ENCODE assay signal across 1 cellular context in genomic region chr15:65304393-65305143, GRCh38.
TF ChIP-seq lines count a peak whose summit lies in the region.

RNU5B-1 (plus strand) TSS chr15:65304677.

TF ChIP-seq in HepG2, 621 proteins besides CTCF, POLR2A, EP300 and RAD21 (continued from another document and continues in another):
- TF ChIP-seq NR2F6 (IDR thresholded peaks at IDR 0.05): peak; percentile 53
- peak; percentile 36; the same call in 1 of the 2 replicates for TF ChIP-seq NR2F6 (CRISPR knock-in tag; IDR thresholded peaks at IDR 0.05)
- TF ChIP-seq, protein P1, sequence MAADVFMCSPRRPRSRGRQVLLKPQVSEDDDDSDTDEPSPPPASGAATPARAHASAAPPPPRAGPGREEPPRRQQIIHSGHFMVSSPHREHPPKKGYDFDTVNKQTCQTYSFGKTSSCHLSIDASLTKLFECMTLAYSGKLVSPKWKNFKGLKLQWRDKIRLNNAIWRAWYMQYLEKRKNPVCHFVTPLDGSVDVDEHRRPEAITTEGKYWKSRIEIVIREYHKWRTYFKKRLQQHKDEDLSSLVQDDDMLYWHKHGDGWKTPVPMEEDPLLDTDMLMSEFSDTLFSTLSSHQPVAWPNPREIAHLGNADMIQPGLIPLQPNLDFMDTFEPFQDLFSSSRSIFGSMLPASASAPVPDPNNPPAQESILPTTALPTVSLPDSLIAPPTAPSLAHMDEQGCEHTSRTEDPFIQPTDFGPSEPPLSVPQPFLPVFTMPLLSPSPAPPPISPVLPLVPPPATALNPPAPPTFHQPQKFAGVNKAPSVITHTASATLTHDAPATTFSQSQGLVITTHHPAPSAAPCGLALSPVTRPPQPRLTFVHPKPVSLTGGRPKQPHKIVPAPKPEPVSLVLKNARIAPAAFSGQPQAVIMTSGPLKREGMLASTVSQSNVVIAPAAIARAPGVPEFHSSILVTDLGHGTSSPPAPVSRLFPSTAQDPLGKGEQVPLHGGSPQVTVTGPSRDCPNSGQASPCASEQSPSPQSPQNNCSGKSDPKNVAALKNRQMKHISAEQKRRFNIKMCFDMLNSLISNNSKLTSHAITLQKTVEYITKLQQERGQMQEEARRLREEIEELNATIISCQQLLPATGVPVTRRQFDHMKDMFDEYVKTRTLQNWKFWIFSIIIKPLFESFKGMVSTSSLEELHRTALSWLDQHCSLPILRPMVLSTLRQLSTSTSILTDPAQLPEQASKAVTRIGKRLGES (CRISPR knock-in tag; IDR thresholded peaks at IDR 0.05; ENCODE audit: borderline replicate concordance): peak; percentile 80; the same call in 1 of the 2 replicates
- peak; percentile 98 for TF ChIP-seq SP140L (CRISPR knock-in tag; IDR thresholded peaks at IDR 0.05; ENCODE audit: borderline replicate concordance)
- TF ChIP-seq MLLT10 (CRISPR knock-in tag; IDR thresholded peaks at IDR 0.05): 0 out of 2 replicates have a peak, but pooled peaks have one; percentile 52
- TF ChIP-seq ETV5 (CRISPR knock-in tag; IDR thresholded peaks at IDR 0.05; ENCODE audit: borderline replicate concordance): peak; percentile 56; the same call in 1 of the 2 replicates
- peak; percentile 57; the same call in 1 of the 2 replicates for TF ChIP-seq GMEB1 (CRISPR knock-in tag; IDR thresholded peaks at IDR 0.05; ENCODE audit: borderline replicate concordance)
- TF ChIP-seq, protein P2, sequence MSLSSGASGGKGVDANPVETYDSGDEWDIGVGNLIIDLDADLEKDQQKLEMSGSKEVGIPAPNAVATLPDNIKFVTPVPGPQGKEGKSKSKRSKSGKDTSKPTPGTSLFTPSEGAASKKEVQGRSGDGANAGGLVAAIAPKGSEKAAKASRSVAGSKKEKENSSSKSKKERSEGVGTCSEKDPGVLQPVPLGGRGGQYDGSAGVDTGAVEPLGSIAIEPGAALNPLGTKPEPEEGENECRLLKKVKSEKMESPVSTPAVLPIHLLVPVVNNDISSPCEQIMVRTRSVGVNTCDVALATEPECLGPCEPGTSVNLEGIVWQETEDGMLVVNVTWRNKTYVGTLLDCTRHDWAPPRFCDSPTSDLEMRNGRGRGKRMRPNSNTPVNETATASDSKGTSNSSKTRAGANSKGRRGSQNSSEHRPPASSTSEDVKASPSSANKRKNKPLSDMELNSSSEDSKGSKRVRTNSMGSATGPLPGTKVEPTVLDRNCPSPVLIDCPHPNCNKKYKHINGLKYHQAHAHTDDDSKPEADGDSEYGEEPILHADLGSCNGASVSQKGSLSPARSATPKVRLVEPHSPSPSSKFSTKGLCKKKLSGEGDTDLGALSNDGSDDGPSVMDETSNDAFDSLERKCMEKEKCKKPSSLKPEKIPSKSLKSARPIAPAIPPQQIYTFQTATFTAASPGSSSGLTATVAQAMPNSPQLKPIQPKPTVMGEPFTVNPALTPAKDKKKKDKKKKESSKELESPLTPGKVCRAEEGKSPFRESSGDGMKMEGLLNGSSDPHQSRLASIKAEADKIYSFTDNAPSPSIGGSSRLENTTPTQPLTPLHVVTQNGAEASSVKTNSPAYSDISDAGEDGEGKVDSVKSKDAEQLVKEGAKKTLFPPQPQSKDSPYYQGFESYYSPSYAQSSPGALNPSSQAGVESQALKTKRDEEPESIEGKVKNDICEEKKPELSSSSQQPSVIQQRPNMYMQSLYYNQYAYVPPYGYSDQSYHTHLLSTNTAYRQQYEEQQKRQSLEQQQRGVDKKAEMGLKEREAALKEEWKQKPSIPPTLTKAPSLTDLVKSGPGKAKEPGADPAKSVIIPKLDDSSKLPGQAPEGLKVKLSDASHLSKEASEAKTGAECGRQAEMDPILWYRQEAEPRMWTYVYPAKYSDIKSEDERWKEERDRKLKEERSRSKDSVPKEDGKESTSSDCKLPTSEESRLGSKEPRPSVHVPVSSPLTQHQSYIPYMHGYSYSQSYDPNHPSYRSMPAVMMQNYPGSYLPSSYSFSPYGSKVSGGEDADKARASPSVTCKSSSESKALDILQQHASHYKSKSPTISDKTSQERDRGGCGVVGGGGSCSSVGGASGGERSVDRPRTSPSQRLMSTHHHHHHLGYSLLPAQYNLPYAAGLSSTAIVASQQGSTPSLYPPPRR (CRISPR knock-in tag; IDR thresholded peaks at IDR 0.05; ENCODE audit: borderline replicate concordance): peak; percentile 48; the same call in 1 of the 2 replicates
- peak; percentile 77; the same call in 1 of the 2 replicates for TF ChIP-seq ADNP (CRISPR knock-in tag; IDR thresholded peaks at IDR 0.05)
- TF ChIP-seq BRCA1 (CRISPR knock-in tag; IDR thresholded peaks at IDR 0.05): peak; percentile 95; the same call in 1 of the 2 replicates
- TF ChIP-seq ZNF124 (CRISPR knock-in tag; IDR thresholded peaks at IDR 0.05): peak; percentile 88
- peak; percentile 95 for TF ChIP-seq NFIC (IDR thresholded peaks at IDR 0.05; ENCODE audit: low read length)
- peak; percentile 85; the same call in 1 of the 2 replicates for TF ChIP-seq KLF11 (CRISPR knock-in tag; IDR thresholded peaks at IDR 0.05)
- peak; percentile 72 to 86; a peak in 3 of 4 replicates for TF ChIP-seq ATF4 (CRISPR knock-in tag; IDR thresholded peaks at IDR 0.05)
- TF ChIP-seq CSRNP1 (CRISPR knock-in tag; IDR thresholded peaks at IDR 0.05): peak; percentile 46; the same call in 1 of the 2 replicates
- TF ChIP-seq, protein P3, sequence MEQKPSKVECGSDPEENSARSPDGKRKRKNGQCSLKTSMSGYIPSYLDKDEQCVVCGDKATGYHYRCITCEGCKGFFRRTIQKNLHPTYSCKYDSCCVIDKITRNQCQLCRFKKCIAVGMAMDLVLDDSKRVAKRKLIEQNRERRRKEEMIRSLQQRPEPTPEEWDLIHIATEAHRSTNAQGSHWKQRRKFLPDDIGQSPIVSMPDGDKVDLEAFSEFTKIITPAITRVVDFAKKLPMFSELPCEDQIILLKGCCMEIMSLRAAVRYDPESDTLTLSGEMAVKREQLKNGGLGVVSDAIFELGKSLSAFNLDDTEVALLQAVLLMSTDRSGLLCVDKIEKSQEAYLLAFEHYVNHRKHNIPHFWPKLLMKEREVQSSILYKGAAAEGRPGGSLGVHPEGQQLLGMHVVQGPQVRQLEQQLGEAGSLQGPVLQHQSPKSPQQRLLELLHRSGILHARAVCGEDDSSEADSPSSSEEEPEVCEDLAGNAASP (CRISPR knock-in tag; IDR thresholded peaks at IDR 0.05; ENCODE audit: borderline replicate concordance): peak; percentile 77
- TF ChIP-seq POLR2AphosphoS5 (IDR thresholded peaks at IDR 0.05; ENCODE audit: low read depth, low read length): peak; percentile 100
- TF ChIP-seq, protein P4, sequence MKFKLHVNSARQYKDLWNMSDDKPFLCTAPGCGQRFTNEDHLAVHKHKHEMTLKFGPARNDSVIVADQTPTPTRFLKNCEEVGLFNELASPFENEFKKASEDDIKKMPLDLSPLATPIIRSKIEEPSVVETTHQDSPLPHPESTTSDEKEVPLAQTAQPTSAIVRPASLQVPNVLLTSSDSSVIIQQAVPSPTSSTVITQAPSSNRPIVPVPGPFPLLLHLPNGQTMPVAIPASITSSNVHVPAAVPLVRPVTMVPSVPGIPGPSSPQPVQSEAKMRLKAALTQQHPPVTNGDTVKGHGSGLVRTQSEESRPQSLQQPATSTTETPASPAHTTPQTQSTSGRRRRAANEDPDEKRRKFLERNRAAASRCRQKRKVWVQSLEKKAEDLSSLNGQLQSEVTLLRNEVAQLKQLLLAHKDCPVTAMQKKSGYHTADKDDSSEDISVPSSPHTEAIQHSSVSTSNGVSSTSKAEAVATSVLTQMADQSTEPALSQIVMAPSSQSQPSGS (CRISPR knock-in tag; IDR thresholded peaks at IDR 0.05): peak; percentile 88
- no peak for TF ChIP-seq ZNF44 (CRISPR knock-in tag; IDR thresholded peaks at IDR 0.05)
- TF ChIP-seq MTF1 (CRISPR knock-in tag; IDR thresholded peaks at IDR 0.05): peak; percentile 65; the same call in 1 of the 2 replicates
- no peak for TF ChIP-seq ZNF251 (CRISPR knock-in tag; IDR thresholded peaks at IDR 0.05)
- TF ChIP-seq CC2D1A (CRISPR knock-in tag; IDR thresholded peaks at IDR 0.05): peak; percentile 94; the same call in 1 of the 2 replicates
- no peak for TF ChIP-seq HMGA1 (CRISPR knock-in tag; conservative IDR thresholded peaks at IDR 0.05)
- TF ChIP-seq KDM5B (CRISPR knock-in tag; IDR thresholded peaks at IDR 0.05; ENCODE audit: borderline replicate concordance): 0 out of 2 replicates have a peak, but pooled peaks have one; percentile 21
- TF ChIP-seq SALL2 (CRISPR knock-in tag; IDR thresholded peaks at IDR 0.05): peak; percentile 38; the same call in 1 of the 2 replicates
- no peak for TF ChIP-seq XRCC5 (optimal IDR thresholded peaks at IDR 0.05; ENCODE audit: low read length)
- TF ChIP-seq SNAPC2 (CRISPR knock-in tag; IDR thresholded peaks at IDR 0.05): peak; percentile 100
- TF ChIP-seq FOXJ3 (CRISPR knock-in tag; IDR thresholded peaks at IDR 0.05; ENCODE audit: borderline replicate concordance): peak; percentile 56
- TF ChIP-seq HOXA3 (CRISPR knock-in tag; IDR thresholded peaks at IDR 0.05): peak; percentile 34; the same call in 1 of the 2 replicates
- TF ChIP-seq SRF (IDR thresholded peaks at IDR 0.05; ENCODE audit: low read depth, low read length): no peak
- TF ChIP-seq RXRA (CRISPR knock-in tag; IDR thresholded peaks at IDR 0.05): peak; percentile 73; the same call in 1 of the 2 replicates
- TF ChIP-seq PHF5A (CRISPR knock-in tag; IDR thresholded peaks at IDR 0.05; ENCODE audit: low read depth, unreplicated experiment): peak; percentile 90
- TF ChIP-seq EHMT2 (IDR thresholded peaks at IDR 0.05; ENCODE audit: borderline replicate concordance, low read depth, low read length): no peak
- TF ChIP-seq ZNF432 (CRISPR knock-in tag; IDR thresholded peaks at IDR 0.05; ENCODE audit: borderline replicate concordance): no peak
- no peak for TF ChIP-seq PTBP1 (IDR thresholded peaks at IDR 0.05; ENCODE audit: low read depth, low read length, poor library complexity, severe bottlenecking)
- 0 out of 2 replicates have a peak, but pooled peaks have one; percentile 46 for TF ChIP-seq ZNF234 (CRISPR knock-in tag; conservative IDR thresholded peaks at IDR 0.05)
- TF ChIP-seq ZNF747 (CRISPR knock-in tag; IDR thresholded peaks at IDR 0.05; ENCODE audit: borderline replicate concordance): no peak
- TF ChIP-seq ZNF589 (CRISPR knock-in tag; conservative IDR thresholded peaks at IDR 0.05): peak; percentile 78; the same call in 1 of the 2 replicates
- no peak for TF ChIP-seq RNF2 (conservative IDR thresholded peaks at IDR 0.05; ENCODE audit: low read depth)
- peak; percentile 57 for TF ChIP-seq MEIS1 (CRISPR knock-in tag; IDR thresholded peaks at IDR 0.05; ENCODE audit: borderline replicate concordance)
- TF ChIP-seq, protein P5, sequence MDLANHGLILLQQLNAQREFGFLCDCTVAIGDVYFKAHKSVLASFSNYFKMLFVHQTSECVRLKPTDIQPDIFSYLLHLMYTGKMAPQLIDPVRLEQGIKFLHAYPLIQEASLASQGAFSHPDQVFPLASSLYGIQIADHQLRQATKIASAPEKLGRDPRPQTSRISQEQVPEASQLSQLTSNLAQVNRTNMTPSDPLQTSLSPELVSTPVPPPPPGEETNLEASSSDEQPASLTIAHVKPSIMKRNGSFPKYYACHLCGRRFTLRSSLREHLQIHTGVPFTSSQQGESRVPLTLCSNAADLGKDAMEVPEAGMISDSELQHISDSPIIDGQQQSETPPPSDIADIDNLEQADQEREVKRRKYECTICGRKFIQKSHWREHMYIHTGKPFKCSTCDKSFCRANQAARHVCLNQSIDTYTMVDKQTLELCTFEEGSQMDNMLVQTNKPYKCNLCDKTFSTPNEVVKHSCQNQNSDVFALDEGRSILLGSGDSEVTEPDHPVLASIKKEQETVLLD (CRISPR knock-in tag; IDR thresholded peaks at IDR 0.05; ENCODE audit: low read depth): 0 out of 2 replicates have a peak, but pooled peaks have one; percentile 6
- peak; percentile 72; the same call in 1 of the 2 replicates for TF ChIP-seq E2F1 (CRISPR knock-in tag; IDR thresholded peaks at IDR 0.05)
- peak; percentile 30; the same call in 1 of the 2 replicates for TF ChIP-seq CCDC6 (CRISPR knock-in tag; IDR thresholded peaks at IDR 0.05)
- TF ChIP-seq ZNF629 (CRISPR knock-in tag; conservative IDR thresholded peaks at IDR 0.05): peak; percentile 37
- TF ChIP-seq STAT5B (CRISPR knock-in tag; IDR thresholded peaks at IDR 0.05): peak; percentile 93
- peak; percentile 25; the same call in 1 of the 2 replicates for TF ChIP-seq GTF3A (CRISPR knock-in tag; conservative IDR thresholded peaks at IDR 0.05)
- no peak for TF ChIP-seq HOXA9 (CRISPR knock-in tag; IDR thresholded peaks at IDR 0.05; ENCODE audit: borderline replicate concordance)
- TF ChIP-seq ZNF598 (CRISPR knock-in tag; IDR thresholded peaks at IDR 0.05; ENCODE audit: borderline replicate concordance): no peak
- TF ChIP-seq HDAC2 (CRISPR knock-in tag; IDR thresholded peaks at IDR 0.05): 0 out of 2 replicates have a peak, but pooled peaks have one; percentile 13
